In the genomic region with DNA sequence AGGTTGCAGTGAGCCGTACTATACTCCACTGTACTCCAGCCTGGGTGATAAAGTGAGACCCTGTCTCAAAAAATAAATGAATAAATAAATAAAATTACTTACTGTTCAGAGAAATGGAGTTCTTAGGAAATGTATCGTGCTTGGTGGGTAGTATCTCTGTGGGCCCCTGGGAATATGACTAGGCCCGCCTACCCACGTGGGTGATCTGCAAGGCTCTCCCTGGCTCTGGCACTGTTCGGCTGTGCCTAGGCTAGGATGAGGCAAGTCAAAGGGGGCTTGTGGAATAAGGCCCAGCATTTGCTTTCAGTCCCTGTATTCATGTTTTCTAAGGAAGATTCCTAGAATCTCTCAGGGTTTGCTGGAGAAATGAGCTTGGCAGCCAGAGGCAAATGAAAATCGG, we compare ENCODE assay signal across 14 cellular contexts. TPM values are rescaled to one million over a fixed set of nuclear protein-coding genes. Genes with fewer than 3 reads are reported as not detected.
DNase-seq lines count a peak whose midpoint lies in the region; FAIRE-seq and TF ChIP-seq lines count a peak whose summit lies in the region.
"Had no signal": no experiment of that assay in that cellular context is flagged by ENCODE, and none has a peak within 500 bp of the region (broad histone marks: within the 10 kb centered on the region; RNA-seq: fewer than 3 reads in every experiment).

No MANE protein-coding gene starts in this region.

- H3K36me3 ChIP-seq in breast epithelium (no peaks in the 10 kb centered on the region), esophagus squamous epithelium (no peaks in the 10 kb centered on the region), neural progenitor cell (no peaks in the 10 kb centered on the region), transverse colon (no peaks in the 10 kb centered on the region)

- H3K9me3 Mint-ChIP-seq in MCF 10A (ENCODE audit: unreplicated experiment) (no peaks in the 10 kb centered on the region), neural progenitor cell (no peaks in the 10 kb centered on the region)
- H3K9me3 Mint-ChIP-seq: activated CD4-positive, alpha-beta memory T cell treated with anti-CD3 and anti-CD28 coated beads for 36 hours; activated naive CD4-positive, alpha-beta T cell treated with anti-CD3 and anti-CD28 coated beads, Interleukin-2, amount 10 ng/mL, durations not matched to agents 7 days and 5 days; IgD-negative memory B cell had no signal

- H3K4me3 Mint-ChIP-seq in MCF 10A (ENCODE audit: unreplicated experiment) (no peak overlapping the region), neural progenitor cell (peak overlapping the region; percentile 11)
- H3K4me3 Mint-ChIP-seq: activated CD4-positive, alpha-beta memory T cell treated with anti-CD3 and anti-CD28 coated beads for 36 hours; activated naive CD4-positive, alpha-beta T cell treated with anti-CD3 and anti-CD28 coated beads, Interleukin-2, amount 10 ng/mL, durations not matched to agents 7 days and 5 days had no signal

- no peak for TF ChIP-seq POLR2A in breast epithelium (IDR thresholded peaks at IDR 0.05)
- TF ChIP-seq POLR2A in esophagus squamous epithelium (IDR thresholded peaks at IDR 0.05) = no peak
- no peak for TF ChIP-seq POLR2A in transverse colon (IDR thresholded peaks at IDR 0.05)
- no peak for TF ChIP-seq POLR2A in H54 (IDR thresholded peaks at IDR 0.05; ENCODE audit: low read depth, low read length)

- H3K9me3 ChIP-seq in breast epithelium = no peaks in the 10 kb centered on the region
- no peaks in the 10 kb centered on the region for H3K9me3 ChIP-seq in esophagus squamous epithelium
- no peaks in the 10 kb centered on the region for H3K9me3 ChIP-seq in neural progenitor cell (ENCODE audit: low read depth)
- H3K9me3 ChIP-seq in transverse colon = no peaks in the 10 kb centered on the region

- H4K20me1 ChIP-seq in neural progenitor cell (ENCODE audit: low read depth) = no peaks in the 10 kb centered on the region

- H3K27me3 Mint-ChIP-seq in MCF 10A (ENCODE audit: insufficient read depth, unreplicated experiment) = no peaks in the 10 kb centered on the region
- peaks cover 8% of the 10 kb centered on the region for H3K27me3 Mint-ChIP-seq in neural progenitor cell (ENCODE audit: insufficient read depth, low read depth)
- H3K27me3 Mint-ChIP-seq: activated CD4-positive, alpha-beta memory T cell treated with anti-CD3 and anti-CD28 coated beads for 36 hours; activated naive CD4-positive, alpha-beta T cell treated with anti-CD3 and anti-CD28 coated beads, Interleukin-2, amount 10 ng/mL, durations not matched to agents 7 days and 5 days; IgD-negative memory B cell had no signal

- no peak for FAIRE-seq in H54 (lab: Jason Lieb, UNC)
- FAIRE-seq: GM12891 had no signal

- intact Hi-C loops in breast epithelium (cut with DNase I; ENCODE audit: low total_unique reads) = loop anchor here (5.0 kb wide), 1 partner anchor 79 kb away; no protein-coding TSS in a partner anchor
- intact Hi-C loops in MCF 10A (cut with micrococcal nuclease) = no loop called here
- intact Hi-C loops in esophagus squamous epithelium (cut with DNase I) = loop anchor here (10.0 kb wide), 1 partner anchor 67 kb away; no protein-coding TSS in a partner anchor
- intact Hi-C loops in transverse colon (cut with DNase I; ENCODE audit: low total_unique reads) = loop anchor here (5.0 kb wide), 1 partner anchor 64 kb away; no protein-coding TSS in a partner anchor

- H3K4me3 ChIP-seq in breast epithelium (no peak overlapping the region), esophagus squamous epithelium (no peak overlapping the region), neural progenitor cell (no peak overlapping the region), transverse colon (no peak overlapping the region)

- H3K27ac Mint-ChIP-seq in MCF 10A (ENCODE audit: low read depth, unreplicated experiment) (no peak overlapping the region), neural progenitor cell (peak overlapping the region; percentile 19)
- H3K27ac Mint-ChIP-seq: activated CD4-positive, alpha-beta memory T cell treated with anti-CD3 and anti-CD28 coated beads for 36 hours; activated naive CD4-positive, alpha-beta T cell treated with anti-CD3 and anti-CD28 coated beads, Interleukin-2, amount 10 ng/mL, durations not matched to agents 7 days and 5 days had no signal

- WGBS in esophagus squamous epithelium, 2 donors = 74 to 81% methylated on average over 6 of the region's 6 CpGs
- WGBS in transverse colon (ENCODE audit: low coverage in 1 of 2), 2 donors = 71 to 79% methylated on average over 6 of the region's 6 CpGs

- no peak overlapping the region for H3K4me2 ChIP-seq in neural progenitor cell

- peaks cover 10% of the 10 kb centered on the region for H3K4me1 Mint-ChIP-seq in MCF 10A (ENCODE audit: insufficient read depth, unreplicated experiment)
- H3K4me1 Mint-ChIP-seq in neural progenitor cell = peaks cover 18% of the 10 kb centered on the region

- H3K4me1 ChIP-seq in breast epithelium (peaks cover 7 to 30% of the 10 kb centered on the region in 2 donors), esophagus squamous epithelium (peaks cover 16 to 46% (median 23%) of the 10 kb centered on the region in 3 donors), neural progenitor cell (peaks cover 4% of the 10 kb centered on the region), transverse colon (peaks cover 3 to 34% (median 28%) of the 10 kb centered on the region in 4 donors)

- H3K27ac ChIP-seq in breast epithelium (peak overlapping the region; percentile 90 to 97), esophagus squamous epithelium (peak overlapping the region in 3 of 4 donors; percentile 72 to 87 (median 73)), neural progenitor cell (no peak overlapping the region), transverse colon (peak overlapping the region; percentile 71 to 97 (median 94))

- H3K79me2 ChIP-seq in neural progenitor cell (ENCODE audit: low read depth) = no peaks in the 10 kb centered on the region

- H2AFZ ChIP-seq in neural progenitor cell (replicated peaks) = no peak overlapping the region

- POLR2A ChIA-PET in MCF 10A (lab: Yijun Ruan, JAX) = interaction anchor here (0.9 to 15.5 kb wide), 9 partner anchors 8 to 63 kb away, joined by 3 to 330 read pairs (median 6); a partner anchor contains a TSS

- H3K36me3 Mint-ChIP-seq in MCF 10A (ENCODE audit: insufficient read depth, unreplicated experiment) = no peaks in the 10 kb centered on the region
- no peaks in the 10 kb centered on the region for H3K36me3 Mint-ChIP-seq in neural progenitor cell
- H3K36me3 Mint-ChIP-seq: IgD-negative memory B cell had no signal

- no TSS peak for BruUV-seq in MCF 10A (replicated peaks; lab: Mats Ljungman, UMichigan)

- TF ChIP-seq CTCF in breast epithelium (IDR thresholded peaks at IDR 0.05) = no peak
- no peak for TF ChIP-seq CTCF in MCF 10A (IDR thresholded peaks at IDR 0.05; ENCODE audit: unreplicated experiment)
- TF ChIP-seq CTCF in esophagus squamous epithelium (IDR thresholded peaks at IDR 0.05) = no peak
- TF ChIP-seq CTCF in neural progenitor cell (IDR thresholded peaks at IDR 0.05) = no peak
- TF ChIP-seq CTCF in transverse colon (IDR thresholded peaks at IDR 0.05) = no peak

- in situ Hi-C loops in transverse colon (cut with MboI; ENCODE audit: low pct_ligation_motif_present in 1 of 4, low pct_unique_long_range_greater_than_20kb in 1 of 4, low sequenced_read_pairs in 3 of 4) = no loop called here

- no peaks in the 10 kb centered on the region for H3K27me3 ChIP-seq in breast epithelium
- H3K27me3 ChIP-seq in esophagus squamous epithelium = no peaks in the 10 kb centered on the region
- peaks cover 38% of the 10 kb centered on the region for H3K27me3 ChIP-seq in neural progenitor cell
- no peaks in the 10 kb centered on the region for H3K27me3 ChIP-seq in transverse colon

- no peak overlapping the region for H3K9ac ChIP-seq in neural progenitor cell

- H3F3A ChIP-seq in neural progenitor cell (ENCODE audit: low read depth) = peaks cover 8% of the 10 kb centered on the region

- DNase-seq in breast epithelium (ENCODE audit: low spot score in 2 of 2) (no peak), MCF 10A (ENCODE audit: unreplicated experiment) (no peak), esophagus squamous epithelium (lab: John Stamatoyannopoulos, UW) (no peak), neural progenitor cell (ENCODE audit: low spot score) (no peak), transverse colon (no peak), cerebellar nuclear complex (lab: John Stamatoyannopoulos, UW) (no peak), H54 (ENCODE audit: insufficient read length, low spot score) (no peak), nucleus accumbens (lab: John Stamatoyannopoulos, UW) (no peak)
- DNase-seq: activated CD4-positive, alpha-beta memory T cell treated with anti-CD3 and anti-CD28 coated beads for 36 hours; activated naive CD4-positive, alpha-beta T cell treated with anti-CD3 and anti-CD28 coated beads, Interleukin-2, amount 10 ng/mL, durations not matched to agents 7 days and 5 days; NCI-H187 treated with DMSO at 0.1 percent for 48 hours; T-helper 2 cell had no signal

- CTCF ChIA-PET in MCF 10A (lab: Yijun Ruan, JAX) = interaction anchor here (0.7 to 58.0 kb wide), 16 partner anchors 12 to 315 kb away, joined by 3 to 3816 read pairs (median 6); a partner anchor contains a TSS

- TF ChIP-seq EP300 in transverse colon (IDR thresholded peaks at IDR 0.05; ENCODE audit: low read depth) = no peak

RNA-seq across cellular contexts. Expression of a gene that starts 4.5 kb away (rescaled TPM):
- total RNA-seq in breast epithelium (1,000 to 10,000 TPM in 1 of 3 donors, 100 to 1,000 TPM in 2; 186 to 1,491 (median 767) TPM), MCF 10A (2022) (263 and 358 TPM in 2 replicates), esophagus squamous epithelium (1,000 to 10,000 TPM in 1 of 4 donors, 100 to 1,000 TPM in 3; 243 to 1,044 (median 363) TPM), neural progenitor cell (ENCODE audit: low replicate concordance) (2.5 and 4.1 TPM in 2 replicates), transverse colon (1,000 to 10,000 TPM in 2 of 4 donors, 100 to 1,000 TPM in 2; 697 to 1,474 (median 915) TPM)

RNA-seq across cellular contexts. Expression of a gene that starts 27.5 kb away (rescaled TPM):
- total RNA-seq in breast epithelium (10 to 100 TPM; 11.3 to 31.5 (median 22.7) TPM), MCF 10A (2022) (31.4 and 34.9 TPM in 2 replicates), esophagus squamous epithelium (10 to 100 TPM; 18.1 to 25.5 (median 21.0) TPM), neural progenitor cell (ENCODE audit: low replicate concordance) (60.7 and 83.0 TPM in 2 replicates), transverse colon (10 to 100 TPM; 13.0 to 40.6 (median 16.9) TPM)

RNA-seq across cellular contexts. Expression of a gene that starts 42.4 kb away (rescaled TPM):
- 100 to 1,000 TPM in 1 of 3 donors, 10 to 100 TPM in 2; 65.7 to 116 (median 92.7) TPM for total RNA-seq in breast epithelium
- 169 and 204 TPM in 2 replicates for total RNA-seq in MCF 10A (2022)
- total RNA-seq in esophagus squamous epithelium = 10 to 100 TPM; 60.9 to 87.9 (median 75.1) TPM
- total RNA-seq in neural progenitor cell (ENCODE audit: low replicate concordance) = 1.9 and 11.8 TPM in 2 replicates
- total RNA-seq in transverse colon = 10 to 100 TPM; 19.4 to 47.6 (median 31.5) TPM

Comparison
In these comparisons a context has a peak if more than half of its experiments do, and no peak if none do; other contexts are left out.
1. RNA of a gene that starts 4.5 kb away (total RNA-seq): 697 to 1,474 TPM in transverse colon, 186 to 1,491 TPM in breast epithelium, 243 to 1,044 TPM in esophagus squamous epithelium and 263 to 358 TPM in MCF 10A; 2.5 to 4.1 TPM in neural progenitor cell; every median in the first group is over 10 times any median in the second.